In the genomic region with DNA sequence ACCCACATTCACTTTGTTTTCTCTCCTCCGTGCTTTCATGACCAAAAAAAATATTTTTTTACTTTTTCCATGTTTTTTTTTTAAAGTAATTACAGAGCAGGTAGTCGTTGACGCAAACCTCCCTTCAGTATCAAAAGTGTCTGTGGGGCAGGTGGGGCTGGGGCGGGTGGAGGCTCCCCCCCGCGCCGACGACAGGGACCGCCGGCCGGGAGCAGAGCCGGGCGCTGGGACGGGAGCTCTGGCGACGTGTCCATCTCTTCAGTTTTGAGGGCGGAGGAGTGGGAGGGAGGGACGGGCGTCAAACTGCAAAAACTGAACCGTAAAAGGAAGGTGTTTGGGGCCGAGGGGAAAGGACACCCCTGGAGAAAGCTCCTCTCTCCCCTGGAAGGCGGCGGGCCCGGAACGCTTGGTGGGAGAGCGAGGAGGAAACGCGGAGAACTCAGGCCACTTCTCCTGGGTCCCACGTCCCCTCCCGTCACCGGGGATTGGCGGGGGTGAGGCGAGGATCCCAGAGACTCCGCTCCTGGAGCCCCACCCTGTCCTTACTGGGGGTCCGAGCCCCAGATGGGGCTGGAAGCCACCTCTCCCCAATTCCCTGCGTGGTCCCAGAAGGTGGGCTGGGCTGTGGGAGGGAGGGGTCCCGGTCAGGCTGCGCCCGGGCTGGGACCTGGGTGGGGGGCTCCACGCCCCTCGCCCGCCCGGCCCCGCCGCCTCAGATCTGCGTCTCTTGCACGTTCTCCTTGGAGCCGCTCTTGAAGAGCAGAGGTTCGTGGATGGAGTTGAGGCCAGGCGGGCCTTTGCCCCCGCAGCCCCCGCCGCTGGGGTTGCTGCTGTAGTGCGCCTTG, we compare ENCODE assay signal across 26 cellular contexts. TPM values are rescaled to one million over a fixed set of nuclear protein-coding genes. Genes with fewer than 3 reads are reported as not detected.
"Had no signal": no experiment of that assay in that cellular context is flagged by ENCODE, and none has a peak within 500 bp of the region (broad histone marks: within the 10 kb centered on the region; RNA-seq: fewer than 3 reads in every experiment).

No MANE protein-coding gene starts in this region.

- H3K27ac Mint-ChIP-seq: activated naive CD4-positive, alpha-beta T cell treated with anti-CD3 and anti-CD28 coated beads for 36 hours; activated naive CD8-positive, alpha-beta T cell treated with anti-CD3 and anti-CD28 coated beads, Interleukin-2, amount 10 ng/mL, durations not matched to agents 7 days and 5 days; activated T-helper 2 cell treated with anti-CD3 and anti-CD28 coated beads, Interferon-gamma antibody, Interleukin-2, Interleukin-4, amounts not matched to agents 10 μg/mL and 5 μg/mL and 100 μg/mL, durations not matched to agents 14 hours and 24 hours and 36 hours; nephron progenitor cell; progenitor cell of endocrine pancreas; stimulated activated naive B cell treated with anti-CD40 and anti-IgM and Interleukin-4, amounts not matched to agents 10 μg/mL and 1 μg/mL and 100 μg/mL, for 72 hours; T-helper 1 cell treated with Interleukin-12 subunit alpha and Interleukin-12 subunit beta and Interleukin-4 antibody, amounts not matched to agents 30 μg/mL and 1 μg/mL, for 36 hours had no signal

- H3K27me3 ChIP-seq: cardiac muscle cell, uterus had no signal

- H3K27me3 Mint-ChIP-seq: progenitor cell of endocrine pancreas had no signal

- H3K27ac ChIP-seq: body of pancreas, cardiac muscle cell, epithelial cell of prostate, heart left ventricle, sigmoid colon, transverse colon, uterus had no signal

- H3K9me3 Mint-ChIP-seq: activated naive CD4-positive, alpha-beta T cell treated with anti-CD3 and anti-CD28 coated beads for 36 hours; activated naive CD8-positive, alpha-beta T cell treated with anti-CD3 and anti-CD28 coated beads, Interleukin-2, amount 10 ng/mL, durations not matched to agents 7 days and 5 days; activated T-cell treated with anti-CD3 and anti-CD28 coated beads, Interleukin-2, amount 50 U/mL, for 4 hours; activated T-helper 2 cell treated with anti-CD3 and anti-CD28 coated beads, Interferon-gamma antibody, Interleukin-2, Interleukin-4, amounts not matched to agents 10 μg/mL and 5 μg/mL and 100 μg/mL, durations not matched to agents 14 hours and 24 hours and 36 hours; nephron progenitor cell; stimulated activated naive B cell treated with anti-CD40 and anti-IgM and Interleukin-4, amounts not matched to agents 10 μg/mL and 1 μg/mL and 100 μg/mL, for 72 hours; T-helper 1 cell treated with Interleukin-12 subunit alpha and Interleukin-12 subunit beta and Interleukin-4 antibody, amounts not matched to agents 30 μg/mL and 1 μg/mL, for 36 hours had no signal

- H3K4me2 ChIP-seq: smooth muscle cell had no signal

- H3K4me3 Mint-ChIP-seq: activated naive CD4-positive, alpha-beta T cell treated with anti-CD3 and anti-CD28 coated beads for 36 hours; activated naive CD8-positive, alpha-beta T cell treated with anti-CD3 and anti-CD28 coated beads, Interleukin-2, amount 10 ng/mL, durations not matched to agents 7 days and 5 days; activated T-cell treated with anti-CD3 and anti-CD28 coated beads, Interleukin-2, amount 50 U/mL, for 4 hours; nephron progenitor cell; stimulated activated naive B cell treated with anti-CD40 and anti-IgM and Interleukin-4, amounts not matched to agents 10 μg/mL and 1 μg/mL and 100 μg/mL, for 72 hours; T-helper 1 cell treated with Interleukin-12 subunit alpha and Interleukin-12 subunit beta and Interleukin-4 antibody, amounts not matched to agents 30 μg/mL and 1 μg/mL, for 36 hours had no signal

- H3K4me3 ChIP-seq: body of pancreas, cardiac muscle cell, heart left ventricle, sigmoid colon, smooth muscle cell, transverse colon, uterus had no signal

- H3K9me3 ChIP-seq: body of pancreas, heart left ventricle, sigmoid colon, transverse colon, uterus had no signal

- H3K36me3 Mint-ChIP-seq: activated naive CD8-positive, alpha-beta T cell treated with anti-CD3 and anti-CD28 coated beads, Interleukin-2, amount 10 ng/mL, durations not matched to agents 7 days and 5 days; stimulated activated naive B cell treated with anti-CD40 and anti-IgM and Interleukin-4, amounts not matched to agents 10 μg/mL and 1 μg/mL and 100 μg/mL, for 72 hours had no signal

- ATAC-seq: activated T-cell treated with anti-CD3 and anti-CD28 coated beads, Interleukin-2, amount 50 U/mL, for 4 hours; body of pancreas; heart left ventricle; left lobe of liver; stimulated activated naive B cell treated with anti-CD40 and anti-IgM and Interleukin-4, amounts not matched to agents 10 μg/mL and 1 μg/mL and 100 μg/mL, for 72 hours had no signal

- DNase-seq: activated CD4-positive, alpha-beta T cell treated with anti-CD3 and anti-CD28 coated beads for 4 hours; activated CD4-positive, alpha-beta T cell treated with anti-CD3 and anti-CD28 coated beads, Interleukin-2, amount 50 U/mL, for 48 hours; activated CD4-positive, CD25-positive, alpha-beta regulatory T cell; activated CD8-positive, alpha-beta memory T cell treated with anti-CD3 and anti-CD28 coated beads, Interleukin-2, amount 50 U/mL, for 48 hours; activated naive CD4-positive, alpha-beta T cell treated with anti-CD3 and anti-CD28 coated beads for 36 hours; activated naive CD8-positive, alpha-beta T cell treated with anti-CD3 and anti-CD28 coated beads, Interleukin-2, amount 10 ng/mL, durations not matched to agents 7 days and 5 days; activated T-cell treated with anti-CD3 and anti-CD28 coated beads, Interleukin-2, amount 50 U/mL, for 4 hours; amygdala; body of pancreas; nephron progenitor cell; occipital lobe; retina; sigmoid colon; stimulated activated CD4-positive, alpha-beta T cell treated with anti-CD3 and anti-CD28 coated beads, Interleukin-2, amount 100 ng/mL, for 48 hours; stimulated activated CD8-positive, alpha-beta memory T cell treated with anti-CD3 and anti-CD28 coated beads, Interleukin-4, amount 100 ng/mL, for 48 hours; stimulated activated naive B cell treated with anti-CD40 and anti-IgM and Interleukin-4, amounts not matched to agents 10 μg/mL and 1 μg/mL and 100 μg/mL, for 72 hours; transverse colon; uterus had no signal

- H3K4me1 ChIP-seq: body of pancreas, sigmoid colon, transverse colon, uterus had no signal

- H3K36me3 ChIP-seq: heart left ventricle, sigmoid colon, transverse colon, uterus had no signal

RNA-seq across cellular contexts. Expression of a gene that starts 3.4 kb away (rescaled TPM):
- polyA plus RNA-seq: cardiac muscle cell, heart left ventricle, sigmoid colon, smooth muscle cell had no signal
